In genomic region chr19:19402656-19403372, GRCh38 we compare ENCODE assay signal across 11 cellular contexts. TPM values are rescaled to one million over a fixed set of nuclear protein-coding genes. Genes with fewer than 3 reads are reported as not detected.
DNase-seq lines count a peak whose midpoint lies in the region; ATAC-seq, FAIRE-seq and TF ChIP-seq lines count a peak whose summit lies in the region.
"Had no signal": no experiment of that assay in that cellular context is flagged by ENCODE, and none has a peak within 500 bp of the region (broad histone marks: within the 10 kb centered on the region; RNA-seq: fewer than 3 reads in every experiment).

No MANE protein-coding gene starts in this region.

- no peak for DNase-seq in activated CD8-positive, alpha-beta memory T cell treated with anti-CD3 and anti-CD28 coated beads, Interleukin-2, amount 10 ng/mL, durations not matched to agents 7 days and 5 days
- no peak for DNase-seq in activated CD8-positive, alpha-beta memory T cell treated with anti-CD3 and anti-CD28 coated beads, Interleukin-2, amount 50 U/mL, for 4 hours
- DNase-seq in SK-N-MC (ENCODE audit: low read depth, low spot score) (no peak), fibroblast of pulmonary artery (ENCODE audit: low read depth) (peak; percentile 52), DMS153 treated with DMSO at 0.1 percent for 48 hours (lab: John Stamatoyannopoulos, UW; ENCODE audit: unreplicated experiment) (no peak), HTR-8/SVneo (ENCODE audit: insufficient read length, low spot score) (no peak)
- DNase-seq in stimulated activated CD4-positive, alpha-beta T cell treated with anti-CD3 and anti-CD28 coated beads, Interleukin-15, amount 100 ng/mL, for 24 hours = no peak
- DNase-seq: anterior cingulate cortex, NCI-H524 treated with DMSO at 0.1 percent for 48 hours had no signal

- peaks cover 5% of the 10 kb centered on the region; the same call in 1 of the 2 replicates for H3K36me3 ChIP-seq in SK-N-MC (ENCODE audit: insufficient read depth, low read length)
- no peaks in the 10 kb centered on the region for H3K36me3 ChIP-seq in subcutaneous abdominal adipose tissue (ENCODE audit: control insufficient read depth in 5 of 5, insufficient read depth in 5 of 5, low read length in 5 of 5)

- H3K4me3 Mint-ChIP-seq in activated CD8-positive, alpha-beta memory T cell treated with anti-CD3 and anti-CD28 coated beads, Interleukin-2, amount 10 ng/mL, durations not matched to agents 7 days and 5 days = no peak overlapping the region

- H3K27me3 ChIP-seq in subcutaneous abdominal adipose tissue (ENCODE audit: control insufficient read depth in 5 of 5, insufficient read depth in 4 of 5, low read length in 5 of 5) = peaks cover 0 to 4% (median 0%) of the 10 kb centered on the region in 5 donors

- H3K9me3 ChIP-seq in SK-N-MC (ENCODE audit: low read depth, low read length) (no peaks in the 10 kb centered on the region), subcutaneous abdominal adipose tissue (ENCODE audit: control insufficient read depth in 5 of 5, low read length in 5 of 5) (no peaks in the 10 kb centered on the region)

- no peak overlapping the region for H3K4me3 ChIP-seq in SK-N-MC
- H3K4me3 ChIP-seq in fibroblast of pulmonary artery (replicated peaks; ENCODE audit: low read depth, low read length) = no peak overlapping the region
- no peak overlapping the region for H3K4me3 ChIP-seq in subcutaneous abdominal adipose tissue (ENCODE audit: low read depth in 1 of 5, low read length in 5 of 5)

- FAIRE-seq in HTR-8/SVneo (lab: Jason Lieb, UNC) = no peak

- H3K27ac ChIP-seq in SK-N-MC (peak overlapping the region; percentile 9; the same call in 1 of the 2 replicates), subcutaneous abdominal adipose tissue (ENCODE audit: low read depth, low read length) (peak overlapping the region; percentile 96)
- H3K27ac ChIP-seq: VCaP had no signal

- peaks cover 17 to 48% (median 40%) of the 10 kb centered on the region in 5 donors for H3K4me1 ChIP-seq in subcutaneous abdominal adipose tissue (ENCODE audit: control insufficient read depth in 5 of 5, insufficient read depth in 5 of 5, low read length in 5 of 5)

- CTCF ChIA-PET in activated CD8-positive, alpha-beta memory T cell treated with anti-CD3 and anti-CD28 coated beads, Interleukin-2, amount 10 ng/mL, durations not matched to agents 7 days and 5 days (lab: Charles Lee) = interaction anchor here (0.8 kb wide), 1 partner anchor 87 kb away, joined by 3 read pairs; no protein-coding TSS in a partner anchor

- no peak for TF ChIP-seq CTCF in fibroblast of pulmonary artery (IDR thresholded peaks at IDR 0.05; ENCODE audit: low read length, missing control alignments)

- H3K36me3 Mint-ChIP-seq in activated CD8-positive, alpha-beta memory T cell treated with anti-CD3 and anti-CD28 coated beads, Interleukin-2, amount 10 ng/mL, durations not matched to agents 7 days and 5 days = peaks cover 1% of the 10 kb centered on the region

- no peaks in the 10 kb centered on the region for H3K27me3 Mint-ChIP-seq in activated CD8-positive, alpha-beta memory T cell treated with anti-CD3 and anti-CD28 coated beads, Interleukin-2, amount 10 ng/mL, durations not matched to agents 7 days and 5 days

- H3K9ac ChIP-seq in SK-N-MC (ENCODE audit: insufficient read length) (no peak overlapping the region), subcutaneous abdominal adipose tissue (ENCODE audit: low read length in 5 of 5) (peak overlapping the region in 2 of 5 donors; percentile 8 to 41)

- no peak for ATAC-seq in activated CD8-positive, alpha-beta memory T cell treated with anti-CD3 and anti-CD28 coated beads, Interleukin-2, amount 10 ng/mL, durations not matched to agents 7 days and 5 days

- H3K27ac Mint-ChIP-seq in activated CD8-positive, alpha-beta memory T cell treated with anti-CD3 and anti-CD28 coated beads, Interleukin-2, amount 10 ng/mL, durations not matched to agents 7 days and 5 days = peak overlapping the region; percentile 20

- H3K4me1 Mint-ChIP-seq in activated CD8-positive, alpha-beta memory T cell treated with anti-CD3 and anti-CD28 coated beads, Interleukin-2, amount 10 ng/mL, durations not matched to agents 7 days and 5 days = peaks cover 45% of the 10 kb centered on the region

- H3K9me3 Mint-ChIP-seq in activated CD8-positive, alpha-beta memory T cell treated with anti-CD3 and anti-CD28 coated beads, Interleukin-2, amount 10 ng/mL, durations not matched to agents 7 days and 5 days (ENCODE audit: low read depth) = no peaks in the 10 kb centered on the region

RNA-seq across cellular contexts. Expression of gene GATAD2A, which starts 2.7 kb away (rescaled TPM):
- total RNA-seq in activated CD8-positive, alpha-beta memory T cell treated with anti-CD3 and anti-CD28 coated beads, Interleukin-2, amount 10 ng/mL, durations not matched to agents 7 days and 5 days = 100 to 1,000 TPM; 159 to 161 TPM
